In genomic region chr7:39248693-39249090, GRCh38 we compare ENCODE assay signal across 30 cellular contexts.
A peak's percentile ranks its signal among the peaks of the same experiment; 100 is the strongest.
DNase-seq lines count a peak whose midpoint lies in the region; ATAC-seq, FAIRE-seq and TF ChIP-seq lines count a peak whose summit lies in the region.
"Had no signal": no experiment of that assay in that cellular context is flagged by ENCODE, and none has a peak within 500 bp of the region (broad histone marks: within the 10 kb centered on the region; RNA-seq: fewer than 3 reads in every experiment).

No MANE protein-coding gene starts in this region.

- CTCF ChIA-PET in K562 (lab: Yijun Ruan, JAX; ENCODE audit: low intra/inter-chr PET ratio) = no interaction called here

- no peaks in the 10 kb centered on the region for H3K9me2 ChIP-seq in neural cell (ENCODE audit: insufficient read depth, low read length)

- no peak for FAIRE-seq in K562 (lab: Jason Lieb, UNC)
- FAIRE-seq: endothelial cell of umbilical vein, GM12892 had no signal

- BruUV-seq in K562 (replicated peaks; lab: Mats Ljungman, UMichigan) = no TSS peak

- no peaks in the 10 kb centered on the region for H3K79me2 ChIP-seq in K562 (ENCODE audit: control insufficient read depth, insufficient read depth, low read length)
- H3K79me2 ChIP-seq in neural cell (replicated peaks; ENCODE audit: insufficient read depth, low read length) = no peaks in the 10 kb centered on the region

- H3K27me3 ChIP-seq in HUES48 (ENCODE audit: control insufficient read depth, insufficient read depth, low read length) = no peaks in the 10 kb centered on the region
- peaks cover 2 to 19% of the 10 kb centered on the region in 2 experiments; a peak in 4 of 5 replicates for H3K27me3 ChIP-seq in K562 (ENCODE audit: control insufficient read depth in 2 of 2, insufficient read depth in 2 of 2, low read length in 2 of 2)
- H3K27me3 ChIP-seq in neural cell (ENCODE audit: insufficient read depth, low read depth, low read length) = no peaks in the 10 kb centered on the region
- H3K27me3 ChIP-seq: upper lobe of right lung had no signal

- no peak for TF ChIP-seq CTCF in K562 (IDR thresholded peaks at IDR 0.05 in 2 of 3, conservative IDR thresholded peaks at IDR 0.05 in 1 of 3; ENCODE audit: insufficient read depth in 2 of 3, low read depth in 1 of 3, low read length in 3 of 3)
- TF ChIP-seq CTCF in neural cell (IDR thresholded peaks at IDR 0.05; ENCODE audit: poor library complexity, severe bottlenecking) = no peak

- TF ChIP-seq RAD21 in K562 (CRISPR knock-in tag; conservative IDR thresholded peaks at IDR 0.05 in 1 of 2, IDR thresholded peaks at IDR 0.05 in 1 of 2) (no peak), neural cell (conservative IDR thresholded peaks at IDR 0.05) (no peak)

- H3K9me3 ChIP-seq in HUES48 (ENCODE audit: control insufficient read depth, insufficient read depth, low read length) = no peaks in the 10 kb centered on the region
- H3K9me3 ChIP-seq in K562 (replicated peaks; ENCODE audit: control insufficient read depth, insufficient read depth, low read depth, low read length) = no peaks in the 10 kb centered on the region
- H3K9me3 ChIP-seq in neural cell (ENCODE audit: low read length) = no peaks in the 10 kb centered on the region
- H3K9me3 ChIP-seq: gastroesophageal sphincter, HAP-1, upper lobe of right lung had no signal

- DNase-seq in AG20443 (ENCODE audit: low spot score) (peak; percentile 15), K562 (ENCODE audit: extremely low read depth in 1 of 4, low spot score in 3 of 4) (no peak), amniotic stem cell (lab: John Stamatoyannopoulos, UW) (no peak)
- DNase-seq in central memory CD4-positive, alpha-beta T cell = no peak
- DNase-seq in activated naive CD4-positive, alpha-beta T cell (lab: John Stamatoyannopoulos, UW) = no peak
- DNase-seq: activated CD4-positive, alpha-beta memory T cell treated with anti-CD3 and anti-CD28 coated beads for 36 hours; activated CD4-positive, alpha-beta T cell treated with anti-CD3 and anti-CD28 coated beads for 1 hour; activated CD8-positive, alpha-beta memory T cell treated with anti-CD3 and anti-CD28 coated beads, Interleukin-2, amount 50 U/mL, for 4 hours; amygdala; CD4-positive, alpha-beta memory T cell; DMS 273 treated with DMSO at 0.1 percent for 48 hours; hippocampal formation; left cardiac atrium; MV-4-11; NCI-H1694; NCI-H2171; NCI-H510A; PC-9; right cardiac atrium; stimulated activated CD4-positive, alpha-beta T cell treated with anti-CD3 and anti-CD28 coated beads, Interleukin-1b, Interleukin-23, amount 100 ng/mL, for 48 hours; stimulated activated naive CD4-positive, alpha-beta T cell treated with Interleukin-2 at 50 U/mL for 16 hours; upper lobe of right lung had no signal

- H3K4me1 ChIP-seq in HUES48 (ENCODE audit: control insufficient read depth, insufficient read depth, low read length) (peaks cover 19% of the 10 kb centered on the region), K562 (replicated peaks in 1 of 2; ENCODE audit: control insufficient read depth in 2 of 2, insufficient read depth in 2 of 2, low read length in 2 of 2) (no peaks in the 10 kb centered on the region)
- H3K4me1 ChIP-seq: gastroesophageal sphincter, upper lobe of right lung had no signal

- H4K20me1 ChIP-seq in K562 (replicated peaks; ENCODE audit: control insufficient read depth, insufficient read depth, low read length) (no peaks in the 10 kb centered on the region; the same call in 1 of the 2 replicates), neural cell (ENCODE audit: insufficient read depth) (no peaks in the 10 kb centered on the region)

- H3K4me2 ChIP-seq in K562 (ENCODE audit: insufficient read depth, low read length) = no peak overlapping the region
- peak overlapping the region; percentile 72 for H3K4me2 ChIP-seq in neural cell (ENCODE audit: low read length)
- H3K4me2 ChIP-seq: PC-9 had no signal

- H3K27ac ChIP-seq in HUES48 (ENCODE audit: low read depth, low read length) = peak overlapping the region; percentile 18
- no peak overlapping the region for H3K27ac ChIP-seq in K562 (ENCODE audit: extremely low read depth, low read depth, low read length)
- H3K27ac ChIP-seq in neural cell (ENCODE audit: low read length) = peak overlapping the region; percentile 82
- H3K27ac ChIP-seq: gastroesophageal sphincter, PC-9, upper lobe of right lung had no signal

- TF ChIP-seq POLR2A in K562 (conservative IDR thresholded peaks at IDR 0.05) = no peak

- H2AFZ ChIP-seq in K562 (ENCODE audit: low read depth, low read length) (no peak overlapping the region), neural cell (ENCODE audit: low read depth, low read length) (no peak overlapping the region)
- H2AFZ ChIP-seq: PC-9 had no signal

- H3K9ac ChIP-seq in HUES48 (ENCODE audit: low read depth, low read length) = no peak overlapping the region
- no peak overlapping the region for H3K9ac ChIP-seq in K562 (ENCODE audit: insufficient read depth in 1 of 2, low read depth in 2 of 2, low read length in 2 of 2)
- H3K9ac ChIP-seq in neural cell (ENCODE audit: low read length) = peak overlapping the region; percentile 13

- in situ Hi-C loops in K562 (cut with MboI) = no loop called here

- intact Hi-C loops in K562 (cut with micrococcal nuclease) = no loop called here

- H3F3A ChIP-seq in neural cell (ENCODE audit: insufficient read depth, low read length, poor library complexity, severe bottlenecking) = no peaks in the 10 kb centered on the region

- H3K4me3 ChIP-seq in HUES48 (ENCODE audit: low read depth, low read length) (no peak overlapping the region), K562 (no peak overlapping the region), neural cell (ENCODE audit: low read length) (no peak overlapping the region)
- H3K4me3 ChIP-seq: gastroesophageal sphincter, HAP-1, PC-9, upper lobe of right lung had no signal

- H3K36me3 ChIP-seq in HUES48 (ENCODE audit: control insufficient read depth, insufficient read depth, low read length) (no peaks in the 10 kb centered on the region), K562 (ENCODE audit: control insufficient read depth, insufficient read depth, low read length) (no peaks in the 10 kb centered on the region), neural cell (ENCODE audit: insufficient read depth, low read length) (no peaks in the 10 kb centered on the region)
- H3K36me3 ChIP-seq: gastroesophageal sphincter, HAP-1, upper lobe of right lung had no signal

- no peaks in the 10 kb centered on the region for H3K9me1 ChIP-seq in K562 (ENCODE audit: control insufficient read depth, insufficient read depth, low read length)

- TF ChIP-seq EP300 in K562 (IDR thresholded peaks at IDR 0.05; ENCODE audit: low read length) = no peak
- no peak for TF ChIP-seq EP300 in neural cell (conservative IDR thresholded peaks at IDR 0.05; ENCODE audit: poor library complexity, severe bottlenecking)

- no peak for ATAC-seq in K562
- ATAC-seq in GM18858 (IDR thresholded peaks at IDR 0.05; ENCODE audit: unreplicated experiment) = no peak
- ATAC-seq: gastroesophageal sphincter, left cardiac atrium, right cardiac atrium, Right ventricle myocardium inferior, upper lobe of right lung had no signal

- POLR2A ChIA-PET in K562 (lab: Yijun Ruan, JAX) = no interaction called here

- 0% methylated on average over 3 of the region's 3 CpGs for WGBS in K562 (ENCODE audit: insufficient coverage, low coverage, missing lambda C conversion rate)

TF ChIP-seq in K562, 482 proteins besides CTCF, POLR2A, EP300 and RAD21 (continues in another document):
- no peak for TF ChIP-seq C11orf30 (IDR thresholded peaks at IDR 0.05; ENCODE audit: low read depth)
- TF ChIP-seq CSDE1 (IDR thresholded peaks at IDR 0.05) = no peak
- TF ChIP-seq BRF1 (IDR thresholded peaks at IDR 0.05; ENCODE audit: borderline replicate concordance, extremely low read depth, insufficient read length) = no peak
- TF ChIP-seq TFE3 (CRISPR knock-in tag; IDR thresholded peaks at IDR 0.05) = peak; percentile 3; the same call in 1 of the 2 replicates
- TF ChIP-seq ZNF24 (IDR thresholded peaks at IDR 0.05) = no peak

TF ChIP-seq in neural cell, 6 proteins besides CTCF, POLR2A, EP300 and RAD21:
- TF ChIP-seq, protein P1, sequence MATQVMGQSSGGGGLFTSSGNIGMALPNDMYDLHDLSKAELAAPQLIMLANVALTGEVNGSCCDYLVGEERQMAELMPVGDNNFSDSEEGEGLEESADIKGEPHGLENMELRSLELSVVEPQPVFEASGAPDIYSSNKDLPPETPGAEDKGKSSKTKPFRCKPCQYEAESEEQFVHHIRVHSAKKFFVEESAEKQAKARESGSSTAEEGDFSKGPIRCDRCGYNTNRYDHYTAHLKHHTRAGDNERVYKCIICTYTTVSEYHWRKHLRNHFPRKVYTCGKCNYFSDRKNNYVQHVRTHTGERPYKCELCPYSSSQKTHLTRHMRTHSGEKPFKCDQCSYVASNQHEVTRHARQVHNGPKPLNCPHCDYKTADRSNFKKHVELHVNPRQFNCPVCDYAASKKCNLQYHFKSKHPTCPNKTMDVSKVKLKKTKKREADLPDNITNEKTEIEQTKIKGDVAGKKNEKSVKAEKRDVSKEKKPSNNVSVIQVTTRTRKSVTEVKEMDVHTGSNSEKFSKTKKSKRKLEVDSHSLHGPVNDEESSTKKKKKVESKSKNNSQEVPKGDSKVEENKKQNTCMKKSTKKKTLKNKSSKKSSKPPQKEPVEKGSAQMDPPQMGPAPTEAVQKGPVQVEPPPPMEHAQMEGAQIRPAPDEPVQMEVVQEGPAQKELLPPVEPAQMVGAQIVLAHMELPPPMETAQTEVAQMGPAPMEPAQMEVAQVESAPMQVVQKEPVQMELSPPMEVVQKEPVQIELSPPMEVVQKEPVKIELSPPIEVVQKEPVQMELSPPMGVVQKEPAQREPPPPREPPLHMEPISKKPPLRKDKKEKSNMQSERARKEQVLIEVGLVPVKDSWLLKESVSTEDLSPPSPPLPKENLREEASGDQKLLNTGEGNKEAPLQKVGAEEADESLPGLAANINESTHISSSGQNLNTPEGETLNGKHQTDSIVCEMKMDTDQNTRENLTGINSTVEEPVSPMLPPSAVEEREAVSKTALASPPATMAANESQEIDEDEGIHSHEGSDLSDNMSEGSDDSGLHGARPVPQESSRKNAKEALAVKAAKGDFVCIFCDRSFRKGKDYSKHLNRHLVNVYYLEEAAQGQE (IDR thresholded peaks at IDR 0.05; ENCODE audit: borderline replicate concordance) = no peak
- TF ChIP-seq MXI1 (conservative IDR thresholded peaks at IDR 0.05; ENCODE audit: poor library complexity, severe bottlenecking) = no peak
- TF ChIP-seq POLR2AphosphoS5 (IDR thresholded peaks at IDR 0.05) = no peak
- TF ChIP-seq SMC3 (conservative IDR thresholded peaks at IDR 0.05; ENCODE audit: poor library complexity) = no peak
- TF ChIP-seq TAF1 (IDR thresholded peaks at IDR 0.05; ENCODE audit: low read depth) = no peak
- TF ChIP-seq EZH2 (IDR thresholded peaks at IDR 0.05; ENCODE audit: borderline replicate concordance, insufficient read depth, low read length, poor library complexity, severe bottlenecking) = no peak
